In genomic region chr12:13425766-13426165, GRCh38 we compare ENCODE assay signal across 17 cellular contexts.
DNase-seq lines count a peak whose midpoint lies in the region; ATAC-seq, FAIRE-seq and TF ChIP-seq lines count a peak whose summit lies in the region.
"Had no signal": no experiment of that assay in that cellular context is flagged by ENCODE, and none has a peak within 500 bp of the region (broad histone marks: within the 10 kb centered on the region; RNA-seq: fewer than 3 reads in every experiment).

No MANE protein-coding gene starts in this region.

- H2AFZ ChIP-seq in astrocyte (ENCODE audit: low read depth, low read length) = no peak overlapping the region

- peaks cover 27% of the 10 kb centered on the region for H3K4me1 Mint-ChIP-seq in astrocyte (ENCODE audit: low read depth, unreplicated experiment)
- H3K4me1 Mint-ChIP-seq: activated naive CD4-positive, alpha-beta T cell treated with anti-CD3 and anti-CD28 coated beads, Interleukin-2, amount 50 U/mL, for 24 hours had no signal

- no peak overlapping the region for H3K9ac ChIP-seq in astrocyte (ENCODE audit: low read length)
- H3K9ac ChIP-seq: BLaER1 had no signal

- H3K9me3 ChIP-seq in astrocyte (ENCODE audit: insufficient read depth, low read depth, low read length) = peaks cover 3% of the 10 kb centered on the region

- H4K20me1 ChIP-seq in astrocyte (ENCODE audit: insufficient read depth, low read length) = no peaks in the 10 kb centered on the region
- H4K20me1 ChIP-seq: BLaER1 had no signal

- H3K4me2 ChIP-seq in astrocyte (ENCODE audit: low read length) = peak overlapping the region; percentile 51
- H3K4me2 ChIP-seq: BLaER1 had no signal

- H3K27me3 Mint-ChIP-seq in astrocyte (ENCODE audit: low read depth, unreplicated experiment) = no peaks in the 10 kb centered on the region
- H3K27me3 Mint-ChIP-seq: activated naive CD4-positive, alpha-beta T cell treated with anti-CD3 and anti-CD28 coated beads, Interleukin-2, amount 50 U/mL, for 24 hours had no signal

- POLR2A ChIA-PET in AG04449 (lab: Yijun Ruan, JAX) = no interaction called here

- H3K4me1 ChIP-seq in astrocyte (ENCODE audit: insufficient read depth, low read length) = peaks cover 4% of the 10 kb centered on the region
- H3K4me1 ChIP-seq: BLaER1 had no signal

- TF ChIP-seq CTCF in AG04449 (IDR thresholded peaks at IDR 0.05; ENCODE audit: insufficient read depth, low read length, missing control alignments) (no peak), astrocyte (IDR thresholded peaks at IDR 0.05; ENCODE audit: insufficient read depth, low read depth, low read length) (no peak)

- ATAC-seq in HG03521 (IDR thresholded peaks at IDR 0.05; ENCODE audit: unreplicated experiment) (no peak), GM18519 (IDR thresholded peaks at IDR 0.05; ENCODE audit: low FRiP score, unreplicated experiment) (no peak)

- CTCF ChIA-PET in AG04449 (lab: Yijun Ruan, JAX) = no interaction called here

- peak; percentile 99 for FAIRE-seq in astrocyte (lab: Jason Lieb, UNC)
- FAIRE-seq: G401.6, GM18507, kidney had no signal

- peak overlapping the region; percentile 12 for H3K4me3 Mint-ChIP-seq in astrocyte (ENCODE audit: unreplicated experiment)
- H3K4me3 Mint-ChIP-seq: activated naive CD4-positive, alpha-beta T cell treated with anti-CD3 and anti-CD28 coated beads, Interleukin-2, amount 50 U/mL, for 24 hours had no signal

- DNase-seq in AG04449 (ENCODE audit: low read depth, low spot score) = peak; percentile 84
- DNase-seq in HK-2 (ENCODE audit: unreplicated experiment) = peak; percentile 59
- DNase-seq in astrocyte (ENCODE audit: low read depth) = peak; percentile 88
- peak; percentile 75 for DNase-seq in islet precursor cell
- DNase-seq in activated CD8-positive, alpha-beta memory T cell treated with anti-CD3 and anti-CD28 coated beads for 24 hours = no peak
- no peak for DNase-seq in NCI-H1417 treated with DMSO at 0.1 percent for 48 hours (lab: John Stamatoyannopoulos, UW)
- DNase-seq: kidney, NCI-H1092 treated with DMSO at 0.1 percent for 48 hours, NCI-H446 treated with DMSO at 0.1 percent for 48 hours, RPMI8226 had no signal

- no peaks in the 10 kb centered on the region for H3K36me3 ChIP-seq in astrocyte (ENCODE audit: insufficient read depth, low read length)
- H3K36me3 ChIP-seq: BLaER1 had no signal

- peaks cover 10% of the 10 kb centered on the region for H3K9me3 Mint-ChIP-seq in astrocyte (ENCODE audit: unreplicated experiment)
- H3K9me3 Mint-ChIP-seq: activated naive CD4-positive, alpha-beta T cell treated with anti-CD3 and anti-CD28 coated beads, Interleukin-2, amount 50 U/mL, for 24 hours had no signal

- H3K36me3 Mint-ChIP-seq in astrocyte (ENCODE audit: low read depth, unreplicated experiment) = no peaks in the 10 kb centered on the region
- H3K36me3 Mint-ChIP-seq: activated naive CD4-positive, alpha-beta T cell treated with anti-CD3 and anti-CD28 coated beads, Interleukin-2, amount 50 U/mL, for 24 hours had no signal

- H3K4me3 ChIP-seq in AG04449 (ENCODE audit: low read depth, low read length) (no peak overlapping the region), astrocyte (ENCODE audit: insufficient read depth, low read depth, low read length) (no peak overlapping the region)
- H3K4me3 ChIP-seq: BLaER1, coronary artery had no signal

- H3K79me2 ChIP-seq in astrocyte (ENCODE audit: insufficient read depth, low read length) = no peaks in the 10 kb centered on the region

- H3K27me3 ChIP-seq in astrocyte (ENCODE audit: insufficient read depth, low read length) = no peaks in the 10 kb centered on the region
- H3K27me3 ChIP-seq: BLaER1 had no signal

- H3K27ac ChIP-seq in astrocyte (ENCODE audit: low read depth, low read length) = peak overlapping the region; percentile 48
- H3K27ac ChIP-seq: BLaER1, coronary artery had no signal

- peak overlapping the region; percentile 97 for H3K27ac Mint-ChIP-seq in astrocyte (ENCODE audit: unreplicated experiment)
- H3K27ac Mint-ChIP-seq: activated naive CD4-positive, alpha-beta T cell treated with anti-CD3 and anti-CD28 coated beads, Interleukin-2, amount 50 U/mL, for 24 hours had no signal

Comparison
In these comparisons a context has a peak if more than half of its experiments do, and no peak if none do; other contexts are left out.
1. DNase-seq: peak in AG04449 (single experiment), HK-2 (single experiment), astrocyte (single experiment) and islet precursor cell (single experiment); none in activated CD8-positive, alpha-beta memory T cell treated with anti-CD3 and anti-CD28 coated beads for 24 hours (single experiment) and NCI-H1417 treated with DMSO at 0.1 percent for 48 hours (single experiment).